8 cellular contexts compared by ENCODE assay signal in genomic region chr19:7069904-7070226, GRCh38. TPM values are rescaled to one million over a fixed set of nuclear protein-coding genes. Genes with fewer than 3 reads are reported as not detected.
DNase-seq lines count a peak whose midpoint lies in the region; ATAC-seq and TF ChIP-seq lines count a peak whose summit lies in the region.

No MANE protein-coding gene starts in this region.

- CTCF ChIA-PET in T-cell (lab: Charles Lee), result interaction anchor here in 1 of 2 donors (1.0 to 2.3 kb wide), 7 partner anchors 30 to 1266 kb away, joined by 3 to 13 read pairs (median 4); partner anchors contain the start of genes ALKBH7, PET100 and XAB2

- peak overlapping the region; percentile 93 for H3K4me3 ChIP-seq in fibroblast of the aortic adventitia (ENCODE audit: low read depth, low read length)
- H3K4me3 ChIP-seq in sigmoid colon, result peak overlapping the region; percentile 76 to 97 (median 90)

- peak overlapping the region; percentile 95 for H3K4me3 Mint-ChIP-seq in activated T-cell treated with anti-CD3 and anti-CD28 coated beads, Interleukin-2, amount 50 U/mL, for 4 hours
- peak overlapping the region; percentile 94 to 99 (median 95) for H3K4me3 Mint-ChIP-seq in T-cell

- no peaks in the 10 kb centered on the region for H3K27me3 Mint-ChIP-seq in activated T-cell treated with anti-CD3 and anti-CD28 coated beads, Interleukin-2, amount 50 U/mL, for 4 hours (ENCODE audit: low read depth)
- no peaks in the 10 kb centered on the region for H3K27me3 Mint-ChIP-seq in T-cell

- no peaks in the 10 kb centered on the region for H3K9me3 ChIP-seq in sigmoid colon

- peak overlapping the region; percentile 89 to 94 for H3K27ac Mint-ChIP-seq in T-cell

- H3K4me1 Mint-ChIP-seq in activated T-cell treated with anti-CD3 and anti-CD28 coated beads, Interleukin-2, amount 50 U/mL, for 4 hours (ENCODE audit: low read depth), result peaks cover 19% of the 10 kb centered on the region
- peaks cover 11 to 35% (median 31%) of the 10 kb centered on the region in 3 donors for H3K4me1 Mint-ChIP-seq in T-cell

- no peak for TF ChIP-seq CTCF in fibroblast of the aortic adventitia (IDR thresholded peaks at IDR 0.05; ENCODE audit: insufficient read depth, low read length)
- no peak for TF ChIP-seq CTCF in sigmoid colon (IDR thresholded peaks at IDR 0.05)

- H3K27ac ChIP-seq in sigmoid colon, result peak overlapping the region; percentile 78 to 84 (median 82)

- POLR2A ChIA-PET in T-cell (lab: Charles Lee), result interaction anchor here (0.6 to 1.0 kb wide), 4 partner anchors 30 to 310 kb away, joined by 3 to 7 read pairs (median 6); partner anchors contain the start of gene VAV1 (in 1 of the 2)

- intact Hi-C loops in sigmoid colon (cut with DNase I), result loop anchor here (2.0 to 10.0 kb wide), 3 partner anchors 25 to 695 kb away; partner anchors contain the start of genes ALKBH7, GPR108, PSPN and TRIP10

- WGBS in sigmoid colon, 2 donors, result 0 to 1% methylated on average over 12 of the region's 12 CpGs

- no peaks in the 10 kb centered on the region for H3K27me3 ChIP-seq in sigmoid colon

- ATAC-seq in activated T-cell treated with anti-CD3 and anti-CD28 coated beads, Interleukin-2, amount 50 U/mL, for 4 hours, result peak; percentile 30 to 32
- peak; percentile 8 to 18 (median 12) for ATAC-seq in T-cell (replicated peaks in 1 of 4)
- no peak for ATAC-seq in HG02642 (IDR thresholded peaks at IDR 0.05; ENCODE audit: poor library complexity, unreplicated experiment)

- H3K36me3 Mint-ChIP-seq in activated T-cell treated with anti-CD3 and anti-CD28 coated beads, Interleukin-2, amount 50 U/mL, for 4 hours (ENCODE audit: insufficient read depth), result peaks cover 23% of the 10 kb centered on the region
- peaks cover 21% of the 10 kb centered on the region for H3K36me3 Mint-ChIP-seq in T-cell

- H3K4me1 ChIP-seq in sigmoid colon, result peaks cover 0 to 14% (median 9%) of the 10 kb centered on the region in 4 donors

- TF ChIP-seq POLR2A in sigmoid colon (IDR thresholded peaks at IDR 0.05), result no peak

- H3K36me3 ChIP-seq in sigmoid colon, result peaks cover 16 to 43% (median 28%) of the 10 kb centered on the region in 4 donors

- no peaks in the 10 kb centered on the region for H3K9me3 Mint-ChIP-seq in activated T-cell treated with anti-CD3 and anti-CD28 coated beads, Interleukin-2, amount 50 U/mL, for 4 hours
- H3K9me3 Mint-ChIP-seq in T-cell, result no peaks in the 10 kb centered on the region

- TF ChIP-seq EP300 in sigmoid colon (IDR thresholded peaks at IDR 0.05), result no peak

- no peak for DNase-seq in activated T-cell treated with anti-CD3 and anti-CD28 coated beads, Interleukin-2, amount 50 U/mL, for 4 hours
- DNase-seq in activated T-cell treated with anti-CD3 and anti-CD28 coated beads, Interleukin-2, amount 50 U/mL, for 1 hour, result no peak
- DNase-seq in T-cell (peak in 11 of 34 experiments; percentile 4 to 27 (median 11)), fibroblast of the aortic adventitia (ENCODE audit: low read depth) (no peak), sigmoid colon (no peak), RPMI8226 (no peak)
- DNase-seq in stimulated activated CD4-positive, alpha-beta T cell treated with anti-CD3 and anti-CD28 coated beads, Interleukin-15, amount 100 ng/mL, for 24 hours, result no peak

RNA-seq across cellular contexts. Expression of gene ZNF557, which starts 0.4 kb away (rescaled TPM):
- total RNA-seq in activated T-cell treated with anti-CD3 and anti-CD28 coated beads, Interleukin-2, amount 50 U/mL, for 4 hours, result 10 to 100 TPM; 12.1 to 13.2 (median 13.0) TPM
- total RNA-seq in T-cell, result 10 to 100 TPM; 12.7 to 28.2 (median 24.6) TPM
- total RNA-seq in fibroblast of the aortic adventitia (ENCODE audit: low replicate concordance), result 15.3 and 15.8 TPM in 2 replicates
- 1 to 10 TPM; 6.9 to 10.0 (median 8.8) TPM for total RNA-seq in sigmoid colon
- 1 to 10 TPM; 2.3 to 3.7 (median 2.4) TPM for polyA plus RNA-seq in sigmoid colon

RNA-seq across cellular contexts. Expression of gene MBD3L3, which starts 11.4 kb away (rescaled TPM):
- total RNA-seq in activated T-cell treated with anti-CD3 and anti-CD28 coated beads, Interleukin-2, amount 50 U/mL, for 4 hours, result not detected
- total RNA-seq in T-cell (not detected), fibroblast of the aortic adventitia (ENCODE audit: low replicate concordance) (not detected in 2 replicates), sigmoid colon (not detected)
- polyA plus RNA-seq in sigmoid colon, result not detected

RNA-seq across cellular contexts. Expression of gene MBD3L2, which starts 20.7 kb away (rescaled TPM):
- not detected for total RNA-seq in activated T-cell treated with anti-CD3 and anti-CD28 coated beads, Interleukin-2, amount 50 U/mL, for 4 hours
- total RNA-seq in T-cell, result not detected
- total RNA-seq in fibroblast of the aortic adventitia (ENCODE audit: low replicate concordance), result not detected in 2 replicates
- total RNA-seq in sigmoid colon, result not detected
- not detected for polyA plus RNA-seq in sigmoid colon

RNA-seq across cellular contexts. Expression of gene MBD3L4, which starts 29.9 kb away (rescaled TPM):
- total RNA-seq in activated T-cell treated with anti-CD3 and anti-CD28 coated beads, Interleukin-2, amount 50 U/mL, for 4 hours, result not detected
- not detected for total RNA-seq in T-cell
- total RNA-seq in fibroblast of the aortic adventitia (ENCODE audit: low replicate concordance), result not detected in 2 replicates
- total RNA-seq in sigmoid colon, result not detected
- not detected for polyA plus RNA-seq in sigmoid colon

RNA-seq across cellular contexts. Expression of gene MBD3L5, which starts 39.5 kb away (rescaled TPM):
- total RNA-seq in activated T-cell treated with anti-CD3 and anti-CD28 coated beads, Interleukin-2, amount 50 U/mL, for 4 hours, result not detected
- total RNA-seq in T-cell (not detected), fibroblast of the aortic adventitia (ENCODE audit: low replicate concordance) (not detected in 2 replicates), sigmoid colon (not detected)
- not detected for polyA plus RNA-seq in sigmoid colon
